In the genomic region with DNA sequence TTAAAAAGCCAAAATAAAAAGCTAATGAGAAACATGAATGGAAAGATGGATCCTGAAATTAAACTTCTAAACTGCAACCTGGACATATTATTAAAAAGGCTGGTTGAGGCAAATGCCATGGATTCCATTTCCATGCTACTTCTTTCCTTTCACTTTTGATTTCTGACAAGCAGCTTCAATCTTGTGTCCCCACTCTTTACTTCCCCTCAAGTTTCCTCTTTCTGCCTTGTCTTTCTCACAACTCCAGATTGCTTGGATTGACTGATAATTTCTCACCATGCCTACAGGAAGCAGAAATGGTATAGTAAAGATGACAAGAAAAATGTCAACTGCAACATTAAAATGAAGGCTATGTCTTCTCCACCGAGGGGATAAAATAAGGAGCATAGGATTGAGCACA, we compare ENCODE assay signal across 15 cellular contexts.
"Had no signal": no experiment of that assay in that cellular context is flagged by ENCODE, and none has a peak within 500 bp of the region (broad histone marks: within the 10 kb centered on the region; RNA-seq: fewer than 3 reads in every experiment).

No MANE protein-coding gene starts in this region.

- H3K9me3 ChIP-seq: psoas muscle, right lobe of liver, spleen, upper lobe of left lung had no signal

- DNase-seq: activated CD4-positive, alpha-beta T cell treated with anti-CD3 and anti-CD28 coated beads, Interleukin-2, amount 50 U/mL, for 4 hours; activated CD4-positive, CD25-positive, alpha-beta regulatory T cell treated with anti-CD3 and anti-CD28 coated beads, Interleukin-2, amount 50 U/mL, for 72 hours; activated effector memory CD4-positive, alpha-beta T cell treated with anti-CD3 and anti-CD28 coated beads, Interleukin-2, amount 50 U/mL, for 16 hours; activated T-cell treated with anti-CD3 and anti-CD28 coated beads, Interleukin-2, amount 50 U/mL, for 4 hours; amygdala; dermis blood vessel endothelial cell; glutamatergic neuron; left cardiac atrium; naive thymus-derived CD4-positive, alpha-beta T cell; psoas muscle; right lobe of liver; spleen; stimulated activated naive CD4-positive, alpha-beta T cell treated with Interleukin-2 at 50 U/mL for 16 hours; upper lobe of left lung had no signal

- H3K36me3 ChIP-seq: right lobe of liver, spleen, upper lobe of left lung had no signal

- H3K27ac ChIP-seq: psoas muscle, right lobe of liver, upper lobe of left lung had no signal

- H3K4me3 ChIP-seq: lung, psoas muscle, right lobe of liver, spleen, upper lobe of left lung had no signal

- H3K27me3 ChIP-seq: right lobe of liver, spleen, upper lobe of left lung had no signal

- H3K4me1 ChIP-seq: psoas muscle, right lobe of liver, spleen, upper lobe of left lung had no signal
